9 cellular contexts compared by ENCODE assay signal in the genomic region with DNA sequence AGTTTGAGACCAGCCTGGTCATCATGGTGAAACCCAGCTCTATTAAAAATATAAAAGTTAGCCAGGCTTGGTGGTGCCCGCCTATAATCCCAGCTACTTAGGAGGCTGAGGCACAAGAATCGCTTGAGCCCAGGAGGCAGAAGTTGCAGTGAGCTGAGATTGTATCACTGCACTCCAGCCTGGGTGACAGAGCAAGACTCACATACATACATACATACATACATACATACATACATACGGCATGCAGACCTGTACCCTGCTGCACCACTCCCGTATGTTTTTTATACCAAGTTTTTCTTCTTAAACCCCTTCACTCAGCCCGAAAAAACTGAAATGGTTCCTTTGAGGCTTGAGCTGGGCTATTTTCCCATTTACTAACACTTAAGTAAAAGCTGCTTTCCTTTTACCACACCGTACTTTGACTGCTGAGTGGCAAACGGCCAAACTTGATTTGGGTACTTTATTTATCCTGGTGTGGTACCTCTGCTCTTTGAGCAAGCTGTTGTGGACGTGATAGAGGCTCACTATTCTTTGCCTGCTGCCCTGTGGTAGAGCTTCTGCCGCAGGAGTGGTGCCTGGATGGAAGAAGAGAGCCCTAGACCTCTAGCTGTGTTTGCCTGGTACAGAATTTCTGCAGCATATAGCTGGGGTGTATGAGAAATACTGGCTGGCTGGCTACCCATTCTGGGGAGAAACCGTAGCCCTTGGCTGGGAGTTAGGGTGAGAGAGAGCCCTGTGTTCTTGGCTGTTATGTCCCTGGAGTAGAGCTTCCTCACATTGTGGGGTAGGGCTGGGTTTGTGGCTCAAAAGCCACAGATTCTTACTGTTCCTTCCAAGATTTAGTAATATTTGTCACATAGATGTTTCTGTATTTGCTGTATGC. TPM values are rescaled to one million over a fixed set of nuclear protein-coding genes. Genes with fewer than 3 reads are reported as not detected.
DNase-seq lines count a peak whose midpoint lies in the region; ATAC-seq, FAIRE-seq and TF ChIP-seq lines count a peak whose summit lies in the region.
"Had no signal": no experiment of that assay in that cellular context is flagged by ENCODE, and none has a peak within 500 bp of the region (broad histone marks: within the 10 kb centered on the region; RNA-seq: fewer than 3 reads in every experiment).

No MANE protein-coding gene starts in this region.

- H3K4me1 ChIP-seq in GM23338 (ENCODE audit: insufficient read depth), result no peaks in the 10 kb centered on the region
- H3K4me1 ChIP-seq in skeletal muscle satellite cell (ENCODE audit: control insufficient read depth, insufficient read depth, low read length), result peaks cover 14% of the 10 kb centered on the region

- H3K27me3 ChIP-seq in GM23338 (ENCODE audit: insufficient read depth), result no peaks in the 10 kb centered on the region
- no peaks in the 10 kb centered on the region for H3K27me3 ChIP-seq in skeletal muscle satellite cell (ENCODE audit: control insufficient read depth, insufficient read depth, low read length)

- H3K36me3 Mint-ChIP-seq in GM23338 (ENCODE audit: low read depth) (no peaks in the 10 kb centered on the region), WTC11 (no peaks in the 10 kb centered on the region)
- H3K36me3 Mint-ChIP-seq: activated naive CD4-positive, alpha-beta T cell treated with anti-CD3 and anti-CD28 coated beads, Interleukin-2, amount 50 U/mL, for 72 hours had no signal

- H3K79me2 ChIP-seq in GM23338 (replicated peaks; ENCODE audit: insufficient read depth), result peaks cover 100% of the 10 kb centered on the region

- H3K4me1 Mint-ChIP-seq in GM23338 (peaks cover 4% of the 10 kb centered on the region; the same call in 2 of the 3 replicates), WTC11 (no peaks in the 10 kb centered on the region)

- H3K9me3 Mint-ChIP-seq in GM23338 (no peaks in the 10 kb centered on the region), WTC11 (no peaks in the 10 kb centered on the region)
- H3K9me3 Mint-ChIP-seq: activated naive CD4-positive, alpha-beta T cell treated with anti-CD3 and anti-CD28 coated beads, Interleukin-2, amount 50 U/mL, for 72 hours had no signal

- no peaks in the 10 kb centered on the region for H3K9me3 ChIP-seq in skeletal muscle satellite cell (replicated peaks; ENCODE audit: low read length)

- DNase-seq in GM23338 (ENCODE audit: low spot score) (no peak), WTC11 (ENCODE audit: low spot score) (no peak), left cardiac atrium (peak; percentile 32), NCI-H1417 treated with DMSO at 0.1 percent for 48 hours (lab: John Stamatoyannopoulos, UW) (no peak), frontal cortex (ENCODE audit: low spot score in 2 of 2) (no peak)
- no peak for DNase-seq in activated CD4-positive, alpha-beta T cell treated with anti-CD3 and anti-CD28 coated beads for 48 hours

- H3K4me3 Mint-ChIP-seq in GM23338 (no peak overlapping the region), WTC11 (no peak overlapping the region)

- H3K9me2 ChIP-seq in GM23338 (ENCODE audit: insufficient read depth), result no peaks in the 10 kb centered on the region

- H3K4me2 ChIP-seq in GM23338, result no peak overlapping the region
- peak overlapping the region; percentile 39 for H3K4me2 ChIP-seq in skeletal muscle satellite cell (ENCODE audit: low read length)

- ATAC-seq in GM23338 (no peak; the same call in 2 of the 3 replicates), WTC11 (peak; percentile 39; the same call in 1 of the 2 replicates), left cardiac atrium (peak; percentile 78 to 83), GM18873 (IDR thresholded peaks at IDR 0.05; ENCODE audit: low FRiP score, unreplicated experiment) (no peak)
- ATAC-seq: activated naive CD4-positive, alpha-beta T cell treated with anti-CD3 and anti-CD28 coated beads, Interleukin-2, amount 50 U/mL, for 72 hours had no signal

- POLR2A ChIA-PET in WTC11 (lab: Charles Lee), result interaction anchor here (1.8 kb wide), 1 partner anchor 28 kb away, joined by 7 read pairs; a partner anchor contains a TSS

- no peak overlapping the region for H2AFZ ChIP-seq in GM23338

- H3K27ac Mint-ChIP-seq in GM23338 (peak overlapping the region; percentile 32), WTC11 (peak overlapping the region; percentile 19)

- peak overlapping the region; percentile 0 for H3K9ac ChIP-seq in skeletal muscle satellite cell (ENCODE audit: low read depth, low read length)

- no peak for TF ChIP-seq CTCF in GM23338 (conservative IDR thresholded peaks at IDR 0.05; ENCODE audit: low read depth in 2 of 2)
- TF ChIP-seq CTCF in WTC11 (IDR thresholded peaks at IDR 0.05), result no peak

- H3K4me3 ChIP-seq in GM23338, result no peak overlapping the region
- H3K4me3 ChIP-seq in skeletal muscle satellite cell (ENCODE audit: low read length), result no peak overlapping the region

- CTCF ChIA-PET in WTC11 (lab: Charles Lee), result interaction anchor here (0.6 to 2.8 kb wide), 4 partner anchors 11 to 59 kb away, joined by 3 to 20 read pairs (median 9); no protein-coding TSS in a partner anchor

- H3K27ac ChIP-seq in GM23338 (ENCODE audit: low read depth), result no peak overlapping the region; the same call in 1 of the 2 replicates

- peaks cover 2% of the 10 kb centered on the region for H3K27me3 Mint-ChIP-seq in GM23338 (ENCODE audit: insufficient read depth, low read depth, poor library complexity)
- no peaks in the 10 kb centered on the region for H3K27me3 Mint-ChIP-seq in WTC11 (ENCODE audit: low read depth)

- no peak for FAIRE-seq in frontal cortex (lab: Jason Lieb, UNC)

- peaks cover 26% of the 10 kb centered on the region for H4K20me1 ChIP-seq in GM23338 (replicated peaks; ENCODE audit: insufficient read depth)

- H3F3A ChIP-seq in GM23338 (replicated peaks; ENCODE audit: low read depth), result no peaks in the 10 kb centered on the region

- intact Hi-C loops in left cardiac atrium (cut with DNase I), result no loop called here

- no peaks in the 10 kb centered on the region for H3K36me3 ChIP-seq in GM23338 (ENCODE audit: insufficient read depth)
- no peaks in the 10 kb centered on the region for H3K36me3 ChIP-seq in skeletal muscle satellite cell (ENCODE audit: insufficient read depth, low read length)

TF ChIP-seq in WTC11, 78 proteins besides CTCF, POLR2A, EP300 and RAD21 (continues in another document):
- no peak for TF ChIP-seq SMAD4 (CRISPR knock-in tag; IDR thresholded peaks at IDR 0.05)
- no peak for TF ChIP-seq RELA (CRISPR knock-in tag; IDR thresholded peaks at IDR 0.05; ENCODE audit: borderline replicate concordance)
- TF ChIP-seq, protein P1, sequence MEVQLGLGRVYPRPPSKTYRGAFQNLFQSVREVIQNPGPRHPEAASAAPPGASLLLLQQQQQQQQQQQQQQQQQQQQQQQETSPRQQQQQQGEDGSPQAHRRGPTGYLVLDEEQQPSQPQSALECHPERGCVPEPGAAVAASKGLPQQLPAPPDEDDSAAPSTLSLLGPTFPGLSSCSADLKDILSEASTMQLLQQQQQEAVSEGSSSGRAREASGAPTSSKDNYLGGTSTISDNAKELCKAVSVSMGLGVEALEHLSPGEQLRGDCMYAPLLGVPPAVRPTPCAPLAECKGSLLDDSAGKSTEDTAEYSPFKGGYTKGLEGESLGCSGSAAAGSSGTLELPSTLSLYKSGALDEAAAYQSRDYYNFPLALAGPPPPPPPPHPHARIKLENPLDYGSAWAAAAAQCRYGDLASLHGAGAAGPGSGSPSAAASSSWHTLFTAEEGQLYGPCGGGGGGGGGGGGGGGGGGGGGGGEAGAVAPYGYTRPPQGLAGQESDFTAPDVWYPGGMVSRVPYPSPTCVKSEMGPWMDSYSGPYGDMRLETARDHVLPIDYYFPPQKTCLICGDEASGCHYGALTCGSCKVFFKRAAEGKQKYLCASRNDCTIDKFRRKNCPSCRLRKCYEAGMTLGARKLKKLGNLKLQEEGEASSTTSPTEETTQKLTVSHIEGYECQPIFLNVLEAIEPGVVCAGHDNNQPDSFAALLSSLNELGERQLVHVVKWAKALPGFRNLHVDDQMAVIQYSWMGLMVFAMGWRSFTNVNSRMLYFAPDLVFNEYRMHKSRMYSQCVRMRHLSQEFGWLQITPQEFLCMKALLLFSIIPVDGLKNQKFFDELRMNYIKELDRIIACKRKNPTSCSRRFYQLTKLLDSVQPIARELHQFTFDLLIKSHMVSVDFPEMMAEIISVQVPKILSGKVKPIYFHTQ (CRISPR knock-in tag; IDR thresholded peaks at IDR 0.05), result no peak
- TF ChIP-seq, protein P2, sequence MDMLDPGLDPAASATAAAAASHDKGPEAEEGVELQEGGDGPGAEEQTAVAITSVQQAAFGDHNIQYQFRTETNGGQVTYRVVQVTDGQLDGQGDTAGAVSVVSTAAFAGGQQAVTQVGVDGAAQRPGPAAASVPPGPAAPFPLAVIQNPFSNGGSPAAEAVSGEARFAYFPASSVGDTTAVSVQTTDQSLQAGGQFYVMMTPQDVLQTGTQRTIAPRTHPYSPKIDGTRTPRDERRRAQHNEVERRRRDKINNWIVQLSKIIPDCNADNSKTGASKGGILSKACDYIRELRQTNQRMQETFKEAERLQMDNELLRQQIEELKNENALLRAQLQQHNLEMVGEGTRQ (CRISPR knock-in tag; IDR thresholded peaks at IDR 0.05), result no peak
- no peak for TF ChIP-seq RORB (CRISPR knock-in tag; IDR thresholded peaks at IDR 0.05)
- TF ChIP-seq CREM (CRISPR knock-in tag; IDR thresholded peaks at IDR 0.05), result no peak
- TF ChIP-seq, protein P3, sequence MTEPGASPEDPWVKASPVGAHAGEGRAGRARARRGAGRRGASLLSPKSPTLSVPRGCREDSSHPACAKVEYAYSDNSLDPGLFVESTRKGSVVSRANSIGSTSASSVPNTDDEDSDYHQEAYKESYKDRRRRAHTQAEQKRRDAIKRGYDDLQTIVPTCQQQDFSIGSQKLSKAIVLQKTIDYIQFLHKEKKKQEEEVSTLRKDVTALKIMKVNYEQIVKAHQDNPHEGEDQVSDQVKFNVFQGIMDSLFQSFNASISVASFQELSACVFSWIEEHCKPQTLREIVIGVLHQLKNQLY (CRISPR knock-in tag; IDR thresholded peaks at IDR 0.05), result no peak
- no peak for TF ChIP-seq ZNF121 (CRISPR knock-in tag; IDR thresholded peaks at IDR 0.05)
- no peak for TF ChIP-seq ATF1 (CRISPR knock-in tag; IDR thresholded peaks at IDR 0.05)
- no peak for TF ChIP-seq TCF7 (CRISPR knock-in tag; IDR thresholded peaks at IDR 0.05; ENCODE audit: low read depth)

RNA-seq across cellular contexts. Expression of a gene that starts 19.4 kb away (rescaled TPM):
- total RNA-seq in GM23338 (2014; rRNA removed; shearing (Covaris generic)), result 62.3 and 64.7 TPM in 2 replicates
- 18.7 and 19.4 TPM in 2 replicates for polyA plus RNA-seq in GM23338 (2016; fragmentation: Nextera tagmentation; extraction: Ambion mirVana)
- 52.6 to 61.9 TPM (median 60.0 TPM) in 3 replicates for total RNA-seq in WTC11 (2021)
- total RNA-seq in left cardiac atrium, result 10 to 100 TPM; 22.9 to 25.4 TPM
- total RNA-seq in skeletal muscle satellite cell (2012; rRNA removed), result 25.9 and 27.3 TPM in 2 replicates
- total RNA-seq in frontal cortex, result 39.9 TPM

RNA-seq across cellular contexts. Expression of a gene that starts 28.3 kb away (rescaled TPM):
- 37.9 and 53.0 TPM in 2 replicates for total RNA-seq in GM23338 (2014; rRNA removed; shearing (Covaris generic))
- 56.5 and 60.6 TPM in 2 replicates for polyA plus RNA-seq in GM23338 (2016; fragmentation: Nextera tagmentation; extraction: Ambion mirVana)
- total RNA-seq in WTC11 (2021), result 30.3 to 33.9 TPM (median 31.1 TPM) in 3 replicates
- total RNA-seq in left cardiac atrium, result 10 to 100 TPM; 17.6 to 23.5 TPM
- total RNA-seq in skeletal muscle satellite cell (2012; rRNA removed), result 35.8 and 45.4 TPM in 2 replicates
- total RNA-seq in frontal cortex, result 18.8 TPM

Comparison
In these comparisons a context has a peak if more than half of its experiments do, and no peak if none do; other contexts are left out.
1. ATAC-seq: peak in WTC11 (single experiment) and left cardiac atrium (2 of 2); none in GM23338 (single experiment) and GM18873 (single experiment).